Comparison of ENCODE assay signal across 8 cellular contexts in the genomic region with DNA sequence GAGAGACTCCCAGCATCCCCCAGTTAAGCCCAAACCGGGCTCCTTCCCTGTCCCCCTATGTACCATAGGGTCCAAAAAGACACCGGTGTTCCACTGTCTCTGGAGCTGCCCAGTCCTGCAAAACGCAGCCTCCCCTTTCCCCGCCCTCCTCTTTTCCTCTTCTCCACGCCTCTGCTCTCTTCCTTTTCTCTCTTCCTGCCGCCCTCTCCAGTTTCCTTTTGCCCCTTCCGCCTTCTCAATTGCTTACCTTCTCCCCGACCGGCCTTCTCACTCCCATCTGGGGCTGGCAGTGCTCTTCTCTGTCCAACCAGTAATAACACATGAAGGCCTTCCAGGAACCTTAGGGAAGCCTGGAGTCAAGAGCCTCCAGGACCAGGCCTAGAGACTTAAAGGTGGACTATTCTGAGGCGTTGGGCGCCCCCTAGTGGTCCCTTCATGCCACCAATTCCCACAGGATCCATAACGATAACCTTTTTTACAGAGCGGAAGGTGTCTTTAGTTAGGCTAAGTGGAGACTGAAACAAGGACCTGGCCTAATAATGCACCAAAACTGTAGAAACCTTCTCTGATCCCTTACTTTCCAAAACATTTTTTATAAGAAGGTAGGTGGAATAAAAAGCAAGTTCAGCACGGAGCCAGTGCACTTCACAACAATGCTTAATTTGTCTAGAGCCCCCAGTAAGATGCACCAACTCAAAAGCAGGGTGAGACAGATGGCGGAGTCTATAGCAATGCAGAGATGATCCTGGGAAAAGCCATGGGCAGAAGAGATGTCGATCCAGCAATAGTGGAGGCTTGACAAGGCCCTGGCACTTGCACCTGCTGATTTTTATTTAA. TPM values are rescaled to one million over a fixed set of nuclear protein-coding genes. Genes with fewer than 3 reads are reported as not detected.
DNase-seq lines count a peak whose midpoint lies in the region; ATAC-seq, FAIRE-seq and TF ChIP-seq lines count a peak whose summit lies in the region.

No MANE protein-coding gene starts in this region.

- ATAC-seq in K562 (peak; percentile 94), GM21576 (IDR thresholded peaks at IDR 0.05; ENCODE audit: unreplicated experiment) (no peak)

- peaks cover 11 to 20% of the 10 kb centered on the region in 2 experiments; a peak in 4 of 5 replicates for H3K4me1 ChIP-seq in K562 (replicated peaks in 1 of 2; ENCODE audit: control insufficient read depth in 2 of 2, insufficient read depth in 2 of 2, low read length in 2 of 2)

- no peaks in the 10 kb centered on the region for H3K9me1 ChIP-seq in K562 (ENCODE audit: control insufficient read depth, insufficient read depth, low read length)

- CTCF ChIA-PET in K562 (lab: Yijun Ruan, JAX; ENCODE audit: low intra/inter-chr PET ratio), result interaction anchor here (0.6 to 1.5 kb wide), 4 partner anchors 80 to 1074 kb away, joined by 3 to 4 read pairs (median 3); no protein-coding TSS in a partner anchor

- TF ChIP-seq RAD21 in K562 (CRISPR knock-in tag; conservative IDR thresholded peaks at IDR 0.05 in 1 of 2, IDR thresholded peaks at IDR 0.05 in 1 of 2), result peak; percentile 79 to 88

- H3K27ac ChIP-seq in K562 (ENCODE audit: extremely low read depth, low read depth, low read length), result no peak overlapping the region

- no peak overlapping the region for H3K4me3 ChIP-seq in K562

- H3K4me2 ChIP-seq in K562 (ENCODE audit: insufficient read depth, low read length), result no peak overlapping the region

- H4K20me1 ChIP-seq in K562 (replicated peaks; ENCODE audit: control insufficient read depth, insufficient read depth, low read length), result no peaks in the 10 kb centered on the region

- H3K79me2 ChIP-seq in K562 (ENCODE audit: control insufficient read depth, insufficient read depth, low read length), result no peaks in the 10 kb centered on the region

- TF ChIP-seq CTCF in K562 (IDR thresholded peaks at IDR 0.05 in 2 of 3, conservative IDR thresholded peaks at IDR 0.05 in 1 of 3; ENCODE audit: insufficient read depth in 2 of 3, low read depth in 1 of 3, low read length in 3 of 3), result peak; percentile 77 to 93 (median 88)

- no peak for TF ChIP-seq EP300 in K562 (IDR thresholded peaks at IDR 0.05; ENCODE audit: low read length)

- no peaks in the 10 kb centered on the region for H3K36me3 ChIP-seq in K562 (ENCODE audit: control insufficient read depth, insufficient read depth, low read length)

- H3K9me3 ChIP-seq in K562 (replicated peaks; ENCODE audit: control insufficient read depth, insufficient read depth, low read depth, low read length), result no peaks in the 10 kb centered on the region

- FAIRE-seq in TTC549 (lab: Jason Lieb, UNC) (peak; percentile 28), K562 (lab: Jason Lieb, UNC) (peak; percentile 93)

- peak overlapping the region; percentile 81 for H2AFZ ChIP-seq in K562 (ENCODE audit: low read depth, low read length)

- in situ Hi-C loops in K562 (cut with MboI), result loop anchor here (10.0 kb wide), 2 partner anchors 493 to 1063 kb away; partner anchors contain the start of gene DNAJC1

- BruUV-seq in K562 (replicated peaks; lab: Mats Ljungman, UMichigan), result no TSS peak

- intact Hi-C loops in K562 (cut with micrococcal nuclease), result loop anchor here (1.0 to 5.0 kb wide), 5 partner anchors 79 to 1076 kb away; partner anchors contain the start of gene PIP4K2A

- H3K9ac ChIP-seq in K562 (ENCODE audit: insufficient read depth in 1 of 2, low read depth in 2 of 2, low read length in 2 of 2), result peak overlapping the region in 1 of 2 experiments; percentile 20; a peak in 1 of 4 replicates

- WGBS in K562 (ENCODE audit: insufficient coverage, low coverage, missing lambda C conversion rate), result 41% methylated on average over 16 of the region's 16 CpGs

- no peak for TF ChIP-seq POLR2A in K562 (conservative IDR thresholded peaks at IDR 0.05)

- peak; percentile 45 for DNase-seq in DMS114 treated with DMSO at 0.1 percent for 48 hours (lab: John Stamatoyannopoulos, UW; ENCODE audit: unreplicated experiment)
- peak; percentile 52 for DNase-seq in H4 (ENCODE audit: low spot score)
- DNase-seq in NCI-H1694 treated with DMSO at 0.1 percent for 48 hours (lab: John Stamatoyannopoulos, UW), result peak; percentile 48
- peak; percentile 73 to 92 (median 76) for DNase-seq in K562 (ENCODE audit: extremely low read depth in 1 of 4, low spot score in 3 of 4)
- DNase-seq in iPS DF 4.7 (ENCODE audit: extremely low read depth, low spot score), result peak; percentile 71
- DNase-seq in stimulated activated CD4-positive, alpha-beta T cell treated with anti-CD3 and anti-CD28 coated beads, Interleukin-12 subunit alpha, Interleukin-12 subunit beta, amount 100 ng/mL, for 4 hours, result peak; percentile 65

- POLR2A ChIA-PET in K562 (lab: Yijun Ruan, JAX), result no interaction called here

- H3K27me3 ChIP-seq in K562 (ENCODE audit: control insufficient read depth in 2 of 2, insufficient read depth in 2 of 2, low read length in 2 of 2), result no peaks in the 10 kb centered on the region

TF ChIP-seq in K562, 482 proteins besides CTCF, POLR2A, EP300 and RAD21 (continues in another document):
- TF ChIP-seq BRD9 (IDR thresholded peaks at IDR 0.05; ENCODE audit: low read depth, partially characterized antibody) (peak; percentile 52), HDAC1 (IDR thresholded peaks at IDR 0.05) (0 out of 4 replicates have a peak, but pooled peaks of 1 of the 2 experiments have one; percentile 34), L3MBTL2 (IDR thresholded peaks at IDR 0.05) (0 out of 2 replicates have a peak, but pooled peaks have one; percentile 27), ZNF740 (CRISPR knock-in tag; IDR thresholded peaks at IDR 0.05) (no peak), ZNF740 (tag; IDR thresholded peaks at IDR 0.05) (no peak)
- TF ChIP-seq, protein P1, sequence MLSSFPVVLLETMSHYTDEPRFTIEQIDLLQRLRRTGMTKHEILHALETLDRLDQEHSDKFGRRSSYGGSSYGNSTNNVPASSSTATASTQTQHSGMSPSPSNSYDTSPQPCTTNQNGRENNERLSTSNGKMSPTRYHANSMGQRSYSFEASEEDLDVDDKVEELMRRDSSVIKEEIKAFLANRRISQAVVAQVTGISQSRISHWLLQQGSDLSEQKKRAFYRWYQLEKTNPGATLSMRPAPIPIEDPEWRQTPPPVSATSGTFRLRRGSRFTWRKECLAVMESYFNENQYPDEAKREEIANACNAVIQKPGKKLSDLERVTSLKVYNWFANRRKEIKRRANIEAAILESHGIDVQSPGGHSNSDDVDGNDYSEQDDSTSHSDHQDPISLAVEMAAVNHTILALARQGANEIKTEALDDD (IDR thresholded peaks at IDR 0.05), result 0 out of 2 replicates have a peak, but pooled peaks have one; percentile 37
- TF ChIP-seq, protein P2, sequence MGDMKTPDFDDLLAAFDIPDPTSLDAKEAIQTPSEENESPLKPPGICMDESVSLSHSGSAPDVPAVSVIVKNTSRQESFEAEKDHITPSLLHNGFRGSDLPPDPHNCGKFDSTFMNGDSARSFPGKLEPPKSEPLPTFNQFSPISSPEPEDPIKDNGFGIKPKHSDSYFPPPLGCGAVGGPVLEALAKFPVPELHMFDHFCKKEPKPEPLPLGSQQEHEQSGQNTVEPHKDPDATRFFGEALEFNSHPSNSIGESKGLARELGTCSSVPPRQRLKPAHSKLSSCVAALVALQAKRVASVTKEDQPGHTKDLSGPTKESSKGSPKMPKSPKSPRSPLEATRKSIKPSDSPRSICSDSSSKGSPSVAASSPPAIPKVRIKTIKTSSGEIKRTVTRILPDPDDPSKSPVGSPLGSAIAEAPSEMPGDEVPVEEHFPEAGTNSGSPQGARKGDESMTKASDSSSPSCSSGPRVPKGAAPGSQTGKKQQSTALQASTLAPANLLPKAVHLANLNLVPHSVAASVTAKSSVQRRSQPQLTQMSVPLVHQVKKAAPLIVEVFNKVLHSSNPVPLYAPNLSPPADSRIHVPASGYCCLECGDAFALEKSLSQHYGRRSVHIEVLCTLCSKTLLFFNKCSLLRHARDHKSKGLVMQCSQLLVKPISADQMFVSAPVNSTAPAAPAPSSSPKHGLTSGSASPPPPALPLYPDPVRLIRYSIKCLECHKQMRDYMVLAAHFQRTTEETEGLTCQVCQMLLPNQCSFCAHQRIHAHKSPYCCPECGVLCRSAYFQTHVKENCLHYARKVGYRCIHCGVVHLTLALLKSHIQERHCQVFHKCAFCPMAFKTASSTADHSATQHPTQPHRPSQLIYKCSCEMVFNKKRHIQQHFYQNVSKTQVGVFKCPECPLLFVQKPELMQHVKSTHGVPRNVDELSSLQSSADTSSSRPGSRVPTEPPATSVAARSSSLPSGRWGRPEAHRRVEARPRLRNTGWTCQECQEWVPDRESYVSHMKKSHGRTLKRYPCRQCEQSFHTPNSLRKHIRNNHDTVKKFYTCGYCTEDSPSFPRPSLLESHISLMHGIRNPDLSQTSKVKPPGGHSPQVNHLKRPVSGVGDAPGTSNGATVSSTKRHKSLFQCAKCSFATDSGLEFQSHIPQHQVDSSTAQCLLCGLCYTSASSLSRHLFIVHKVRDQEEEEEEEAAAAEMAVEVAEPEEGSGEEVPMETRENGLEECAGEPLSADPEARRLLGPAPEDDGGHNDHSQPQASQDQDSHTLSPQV (IDR thresholded peaks at IDR 0.05), result no peak

RNA-seq across cellular contexts. Expression of gene MSRB2, which starts 27.2 kb away (rescaled TPM):
- total RNA-seq in H4 (2014; rRNA removed; shearing (Covaris generic)), result 11.5 and 13.7 TPM in 2 replicates
- total RNA-seq in K562 (2011; cell fraction: chromatin; rRNA removed; ENCODE audit: low replicate concordance), result 3.1 and 3.8 TPM in 2 replicates
- total RNA-seq in K562 (2011; cell fraction: nucleolus; rRNA removed), result 1.4 and 3.0 TPM in 2 replicates
- 1.5 and 2.7 TPM in 2 replicates for total RNA-seq in K562 (2011; cell fraction: nucleoplasm; rRNA removed)
- 7.9 and 10.7 TPM in 2 replicates for total RNA-seq in K562 (2014; rRNA removed)
- 3.6 and 5.5 TPM in 2 replicates for total RNA-seq in K562 (2014; rRNA removed; fragmentation: Illumina TruSeq; extraction: Trizol)
- total RNA-seq in K562 (2015; rRNA removed; fragmentation: Illumina TruSeq; extraction: Trizol), result 4.4 and 6.1 TPM in 2 replicates
- total RNA-seq in K562 (2021), result 9.5 and 10.0 TPM in 2 replicates
- 18.9 and 22.3 TPM in 2 replicates for polyA plus RNA-seq in K562 (2011; rRNA removed)
- 6.7 and 8.2 TPM in 2 replicates for polyA plus RNA-seq in K562 (2011; cell fraction: cytosol; rRNA removed)
- polyA plus RNA-seq in K562 (2011; cell fraction: nucleus; rRNA removed), result 7.8 and 10.8 TPM in 2 replicates
- polyA plus RNA-seq in K562 (2012), result 15.3 and 31.8 TPM in 2 replicates
- 3.4 and 6.7 TPM in 2 replicates for polyA plus RNA-seq in K562 (2014; fragmentation: Illumina TruSeq; extraction: Trizol)
- 1 to 10 TPM; 1.5 to 2.0 TPM for polyA plus RNA-seq in K562 (2014; fragmentation: Nextera tagmentation; extraction: Ambion mirVana)
- polyA plus RNA-seq in K562 (2014; rRNA removed), result 5.9 and 8.3 TPM in 2 replicates
- 3.4 and 4.4 TPM in 2 replicates for polyA minus RNA-seq in K562 (2011; rRNA and poly(A)+ RNA removed)
- 1.5 and 2.2 TPM in 2 replicates for polyA minus RNA-seq in K562 (2011; cell fraction: cytosol; rRNA and poly(A)+ RNA removed)
- 1.1 and 1.2 TPM in 2 replicates for polyA minus RNA-seq in K562 (2011; cell fraction: nucleus; rRNA and poly(A)+ RNA removed)
